8 cellular contexts compared by ENCODE assay signal in genomic region chr16:14284930-14285541, GRCh38.
A peak's percentile ranks its signal among the peaks of the same experiment; 100 is the strongest.
DNase-seq lines count a peak whose midpoint lies in the region; ATAC-seq, FAIRE-seq and TF ChIP-seq lines count a peak whose summit lies in the region.

No MANE protein-coding gene starts in this region.

- no peak for TF ChIP-seq POLR2A in H54 (IDR thresholded peaks at IDR 0.05; ENCODE audit: low read depth, low read length)

- H3K4me3 Mint-ChIP-seq in activated CD8-positive, alpha-beta memory T cell treated with anti-CD3 and anti-CD28 coated beads, Interleukin-2, amount 10 ng/mL, durations not matched to agents 7 days and 5 days: peak overlapping the region; percentile 80
- peak overlapping the region; percentile 88 for H3K4me3 Mint-ChIP-seq in T-helper 2 cell treated with Interferon-gamma antibody and Interleukin-4, amounts not matched to agents 5 μg/mL and 100 μg/mL, for 36 hours
- H3K4me3 Mint-ChIP-seq in neural crest cell: peak overlapping the region; percentile 96

- CTCF ChIA-PET in activated CD8-positive, alpha-beta memory T cell treated with anti-CD3 and anti-CD28 coated beads, Interleukin-2, amount 10 ng/mL, durations not matched to agents 7 days and 5 days (lab: Charles Lee): interaction anchor here (1.0 to 3.4 kb wide), 10 partner anchors 10 to 368 kb away, joined by 3 to 33 read pairs (median 4); partner anchors contain the start of gene ERCC4

- H3K9me3 ChIP-seq in KOPT-K1 (ENCODE audit: insufficient read depth, low read length, poor library complexity, severe bottlenecking): peaks cover 16% of the 10 kb centered on the region

- peak overlapping the region; percentile 82 for H3K27ac Mint-ChIP-seq in activated CD8-positive, alpha-beta memory T cell treated with anti-CD3 and anti-CD28 coated beads, Interleukin-2, amount 10 ng/mL, durations not matched to agents 7 days and 5 days
- peak overlapping the region; percentile 80 for H3K27ac Mint-ChIP-seq in T-helper 2 cell treated with Interferon-gamma antibody and Interleukin-4, amounts not matched to agents 5 μg/mL and 100 μg/mL, for 36 hours
- H3K27ac Mint-ChIP-seq in neural crest cell (ENCODE audit: unreplicated experiment): peak overlapping the region; percentile 92

- peaks cover 6% of the 10 kb centered on the region for H3K9me3 Mint-ChIP-seq in activated CD8-positive, alpha-beta memory T cell treated with anti-CD3 and anti-CD28 coated beads, Interleukin-2, amount 10 ng/mL, durations not matched to agents 7 days and 5 days (ENCODE audit: low read depth)
- H3K9me3 Mint-ChIP-seq in T-helper 2 cell treated with Interferon-gamma antibody and Interleukin-4, amounts not matched to agents 5 μg/mL and 100 μg/mL, for 36 hours: peaks cover 11% of the 10 kb centered on the region
- peaks cover 11% of the 10 kb centered on the region for H3K9me3 Mint-ChIP-seq in neural crest cell

- H3K4me1 Mint-ChIP-seq in activated CD8-positive, alpha-beta memory T cell treated with anti-CD3 and anti-CD28 coated beads, Interleukin-2, amount 10 ng/mL, durations not matched to agents 7 days and 5 days: peaks cover 20% of the 10 kb centered on the region
- peaks cover 9% of the 10 kb centered on the region for H3K4me1 Mint-ChIP-seq in T-helper 2 cell treated with Interferon-gamma antibody and Interleukin-4, amounts not matched to agents 5 μg/mL and 100 μg/mL, for 36 hours (ENCODE audit: low read depth)
- H3K4me1 Mint-ChIP-seq in neural crest cell: peaks cover 33% of the 10 kb centered on the region

- ATAC-seq in activated CD8-positive, alpha-beta memory T cell treated with anti-CD3 and anti-CD28 coated beads, Interleukin-2, amount 10 ng/mL, durations not matched to agents 7 days and 5 days: peak; percentile 63

- H3K36me3 Mint-ChIP-seq in activated CD8-positive, alpha-beta memory T cell treated with anti-CD3 and anti-CD28 coated beads, Interleukin-2, amount 10 ng/mL, durations not matched to agents 7 days and 5 days: peaks cover 3% of the 10 kb centered on the region
- peaks cover 5% of the 10 kb centered on the region for H3K36me3 Mint-ChIP-seq in T-helper 2 cell treated with Interferon-gamma antibody and Interleukin-4, amounts not matched to agents 5 μg/mL and 100 μg/mL, for 36 hours (ENCODE audit: low read depth)
- H3K36me3 Mint-ChIP-seq in neural crest cell (ENCODE audit: low read depth): peaks cover 4% of the 10 kb centered on the region

- peaks cover 2% of the 10 kb centered on the region for H3K27me3 Mint-ChIP-seq in activated CD8-positive, alpha-beta memory T cell treated with anti-CD3 and anti-CD28 coated beads, Interleukin-2, amount 10 ng/mL, durations not matched to agents 7 days and 5 days
- peaks cover 8% of the 10 kb centered on the region for H3K27me3 Mint-ChIP-seq in T-helper 2 cell treated with Interferon-gamma antibody and Interleukin-4, amounts not matched to agents 5 μg/mL and 100 μg/mL, for 36 hours (ENCODE audit: low read depth)
- peaks cover 27% of the 10 kb centered on the region for H3K27me3 Mint-ChIP-seq in neural crest cell (ENCODE audit: low read depth)

- FAIRE-seq in H54 (lab: Jason Lieb, UNC): no peak

- peak; percentile 78 for DNase-seq in activated CD8-positive, alpha-beta memory T cell treated with anti-CD3 and anti-CD28 coated beads, Interleukin-2, amount 10 ng/mL, durations not matched to agents 7 days and 5 days
- DNase-seq in activated CD8-positive, alpha-beta memory T cell treated with anti-CD3 and anti-CD28 coated beads, Interleukin-2, amount 50 U/mL, for 48 hours: no peak
- DNase-seq in H54 (ENCODE audit: insufficient read length, low spot score): peak; percentile 44
- DNase-seq in T-helper 2 cell treated with Interferon-gamma antibody and Interleukin-4, amounts not matched to agents 5 μg/mL and 100 μg/mL, for 36 hours (ENCODE audit: low spot score): no peak
- DNase-seq in fibroblast of gingiva (ENCODE audit: low read depth): peak; percentile 74
- DNase-seq in neural crest cell (ENCODE audit: low read depth, low spot score): no peak
- no peak for DNase-seq in AG08395 (ENCODE audit: low spot score)

- H3K36me3 ChIP-seq in KOPT-K1 (ENCODE audit: insufficient read depth, low read length): no peaks in the 10 kb centered on the region

- peak; percentile 52 for TF ChIP-seq CTCF in neural crest cell (conservative IDR thresholded peaks at IDR 0.05)

- peak overlapping the region; percentile 62 for H3K27ac ChIP-seq in KOPT-K1 (ENCODE audit: low read depth, low read length, poor library complexity, severe bottlenecking)

Comparison
In these comparisons a context has a peak if more than half of its experiments do, and no peak if none do; other contexts are left out.
1. DNase-seq: peak in activated CD8-positive, alpha-beta memory T cell treated with anti-CD3 and anti-CD28 coated beads, Interleukin-2, amount 10 ng/mL, durations not matched to agents 7 days and 5 days (single experiment), H54 (single experiment) and fibroblast of gingiva (single experiment); none in activated CD8-positive, alpha-beta memory T cell treated with anti-CD3 and anti-CD28 coated beads, Interleukin-2, amount 50 U/mL, for 48 hours (single experiment), T-helper 2 cell treated with Interferon-gamma antibody and Interleukin-4, amounts not matched to agents 5 μg/mL and 100 μg/mL, for 36 hours (single experiment), neural crest cell (single experiment) and AG08395 (single experiment).
2. Peak in every context shown above with its lines, with median percentiles within 50 percentile points of each other: H3K27ac Mint-ChIP-seq and H3K4me3 Mint-ChIP-seq.